8 cellular contexts compared by ENCODE assay signal in the genomic region with DNA sequence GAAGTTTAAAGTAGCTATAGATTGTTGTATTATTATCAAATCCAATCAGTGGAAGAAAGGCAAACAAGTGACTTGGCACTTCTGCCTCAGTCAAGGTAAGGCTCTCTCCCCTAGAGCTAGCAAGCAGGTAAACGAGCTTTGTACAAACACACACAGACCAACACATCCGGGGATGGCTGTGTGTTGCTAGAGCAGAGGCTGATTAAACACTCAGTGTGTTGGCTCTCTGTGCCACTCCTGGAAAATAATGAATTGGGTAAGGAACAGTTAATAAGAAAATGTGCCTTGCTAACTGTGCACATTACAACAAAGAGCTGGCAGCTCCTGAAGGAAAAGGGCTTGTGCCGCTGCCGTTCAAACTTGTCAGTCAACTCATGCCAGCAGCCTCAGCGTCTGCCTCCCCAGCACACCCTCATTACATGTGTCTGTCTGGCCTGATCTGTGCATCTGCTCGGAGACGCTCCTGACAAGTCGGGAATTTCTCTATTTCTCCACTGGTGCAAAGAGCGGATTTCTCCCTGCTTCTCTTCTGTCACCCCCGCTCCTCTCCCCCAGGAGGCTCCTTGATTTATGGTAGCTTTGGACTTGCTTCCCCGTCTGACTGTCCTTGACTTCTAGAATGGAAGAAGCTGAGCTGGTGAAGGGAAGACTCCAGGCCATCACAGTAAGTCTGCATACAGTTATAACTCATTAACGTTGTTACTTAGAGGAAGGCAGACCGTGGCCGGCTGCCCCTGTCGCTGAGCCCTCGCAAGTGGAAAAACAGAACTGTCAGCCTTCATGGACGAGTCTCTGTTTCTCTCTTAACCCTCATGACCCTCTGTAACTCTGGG. TPM values are rescaled to one million over a fixed set of nuclear protein-coding genes. Genes with fewer than 3 reads are reported as not detected.
A peak's percentile ranks its signal among the peaks of the same experiment; 100 is the strongest.
DNase-seq lines count a peak whose midpoint lies in the region; ATAC-seq and TF ChIP-seq lines count a peak whose summit lies in the region.

A gene with protein sequence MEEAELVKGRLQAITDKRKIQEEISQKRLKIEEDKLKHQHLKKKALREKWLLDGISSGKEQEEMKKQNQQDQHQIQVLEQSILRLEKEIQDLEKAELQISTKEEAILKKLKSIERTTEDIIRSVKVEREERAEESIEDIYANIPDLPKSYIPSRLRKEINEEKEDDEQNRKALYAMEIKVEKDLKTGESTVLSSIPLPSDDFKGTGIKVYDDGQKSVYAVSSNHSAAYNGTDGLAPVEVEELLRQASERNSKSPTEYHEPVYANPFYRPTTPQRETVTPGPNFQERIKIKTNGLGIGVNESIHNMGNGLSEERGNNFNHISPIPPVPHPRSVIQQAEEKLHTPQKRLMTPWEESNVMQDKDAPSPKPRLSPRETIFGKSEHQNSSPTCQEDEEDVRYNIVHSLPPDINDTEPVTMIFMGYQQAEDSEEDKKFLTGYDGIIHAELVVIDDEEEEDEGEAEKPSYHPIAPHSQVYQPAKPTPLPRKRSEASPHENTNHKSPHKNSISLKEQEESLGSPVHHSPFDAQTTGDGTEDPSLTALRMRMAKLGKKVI (plus strand): TSS at position 415 of the 833 bp plus-strand sequence. CDS start 205 bp downstream, at position 620.

- H3K9me3 Mint-ChIP-seq in neural crest cell = peaks cover 2% of the 10 kb centered on the region
- no peaks in the 10 kb centered on the region for H3K9me3 Mint-ChIP-seq in activated CD8-positive, alpha-beta memory T cell treated with anti-CD3 and anti-CD28 coated beads, Interleukin-2, amount 10 ng/mL, durations not matched to agents 7 days and 5 days (ENCODE audit: low read depth)

- TF ChIP-seq CTCF in C4-2B (conservative IDR thresholded peaks at IDR 0.05) = no peak
- no peak for TF ChIP-seq CTCF in neural crest cell (conservative IDR thresholded peaks at IDR 0.05)

- H3K27ac Mint-ChIP-seq in neural crest cell (ENCODE audit: unreplicated experiment) = no peak within 1 kb of the TSS
- no peak within 1 kb of the TSS for H3K27ac Mint-ChIP-seq in activated CD8-positive, alpha-beta memory T cell treated with anti-CD3 and anti-CD28 coated beads, Interleukin-2, amount 10 ng/mL, durations not matched to agents 7 days and 5 days

- ATAC-seq in esophagus mucosa = peak; percentile 90
- ATAC-seq in GM21723 (IDR thresholded peaks at IDR 0.05; ENCODE audit: unreplicated experiment) = no peak
- ATAC-seq in GM19455 (IDR thresholded peaks at IDR 0.05; ENCODE audit: unreplicated experiment) = no peak
- ATAC-seq in activated CD8-positive, alpha-beta memory T cell treated with anti-CD3 and anti-CD28 coated beads, Interleukin-2, amount 10 ng/mL, durations not matched to agents 7 days and 5 days = no peak

- H3K4me1 Mint-ChIP-seq in neural crest cell = peaks cover 37% of the 10 kb centered on the region
- H3K4me1 Mint-ChIP-seq in activated CD8-positive, alpha-beta memory T cell treated with anti-CD3 and anti-CD28 coated beads, Interleukin-2, amount 10 ng/mL, durations not matched to agents 7 days and 5 days = no peaks in the 10 kb centered on the region

- peak within 1 kb of the TSS; percentile 84 for H3K27ac ChIP-seq in C4-2B

- peak within 1 kb of the TSS; percentile 27 for H3K4me3 Mint-ChIP-seq in neural crest cell
- no peak within 1 kb of the TSS for H3K4me3 Mint-ChIP-seq in activated CD8-positive, alpha-beta memory T cell treated with anti-CD3 and anti-CD28 coated beads, Interleukin-2, amount 10 ng/mL, durations not matched to agents 7 days and 5 days

- no peaks in the 10 kb centered on the region for H3K27me3 Mint-ChIP-seq in neural crest cell (ENCODE audit: low read depth)
- H3K27me3 Mint-ChIP-seq in activated CD8-positive, alpha-beta memory T cell treated with anti-CD3 and anti-CD28 coated beads, Interleukin-2, amount 10 ng/mL, durations not matched to agents 7 days and 5 days = peaks cover 47% of the 10 kb centered on the region

- H3K36me3 Mint-ChIP-seq in neural crest cell (ENCODE audit: low read depth) = no peaks in the 10 kb centered on the region
- no peaks in the 10 kb centered on the region for H3K36me3 Mint-ChIP-seq in activated CD8-positive, alpha-beta memory T cell treated with anti-CD3 and anti-CD28 coated beads, Interleukin-2, amount 10 ng/mL, durations not matched to agents 7 days and 5 days

- CTCF ChIA-PET in activated CD8-positive, alpha-beta memory T cell treated with anti-CD3 and anti-CD28 coated beads, Interleukin-2, amount 10 ng/mL, durations not matched to agents 7 days and 5 days (lab: Charles Lee) = interaction anchor here (1.2 to 1.3 kb wide), 2 partner anchors 11 to 34 kb away, joined by 3 to 4 read pairs; no protein-coding TSS in a partner anchor

- DNase-seq in NCI-H774 (lab: John Stamatoyannopoulos, UW) (peak; percentile 15), neural crest cell (ENCODE audit: low read depth, low spot score) (peak; percentile 10)
- no peak for DNase-seq in stimulated activated naive CD4-positive, alpha-beta T cell (lab: John Stamatoyannopoulos, UW)
- no peak for DNase-seq in activated CD8-positive, alpha-beta memory T cell treated with anti-CD3 and anti-CD28 coated beads, Interleukin-2, amount 10 ng/mL, durations not matched to agents 7 days and 5 days

RNA-seq across cellular contexts. Expression of the gene that starts here (rescaled TPM):
- 17.7 TPM for total RNA-seq in esophagus mucosa
- 0.21 and 0.36 TPM in 2 replicates for total RNA-seq in neural crest cell
- total RNA-seq in activated CD8-positive, alpha-beta memory T cell treated with anti-CD3 and anti-CD28 coated beads, Interleukin-2, amount 10 ng/mL, durations not matched to agents 7 days and 5 days = not detected

Comparison
In these comparisons a context has a peak if more than half of its experiments do, and no peak if none do; other contexts are left out.
1. RNA of the gene that starts here (total RNA-seq): 17.7 TPM in esophagus mucosa (single experiment); 0.21 to 0.36 TPM in neural crest cell and not detected in activated CD8-positive, alpha-beta memory T cell treated with anti-CD3 and anti-CD28 coated beads, Interleukin-2, amount 10 ng/mL, durations not matched to agents 7 days and 5 days; every median in the first group is over 10 times any median in the second.
2. Peak in DNase-seq in neural crest cell; RNA of the gene not detected or under 1 TPM.